ENCODE assay signal across 21 cellular contexts in the genomic region with DNA sequence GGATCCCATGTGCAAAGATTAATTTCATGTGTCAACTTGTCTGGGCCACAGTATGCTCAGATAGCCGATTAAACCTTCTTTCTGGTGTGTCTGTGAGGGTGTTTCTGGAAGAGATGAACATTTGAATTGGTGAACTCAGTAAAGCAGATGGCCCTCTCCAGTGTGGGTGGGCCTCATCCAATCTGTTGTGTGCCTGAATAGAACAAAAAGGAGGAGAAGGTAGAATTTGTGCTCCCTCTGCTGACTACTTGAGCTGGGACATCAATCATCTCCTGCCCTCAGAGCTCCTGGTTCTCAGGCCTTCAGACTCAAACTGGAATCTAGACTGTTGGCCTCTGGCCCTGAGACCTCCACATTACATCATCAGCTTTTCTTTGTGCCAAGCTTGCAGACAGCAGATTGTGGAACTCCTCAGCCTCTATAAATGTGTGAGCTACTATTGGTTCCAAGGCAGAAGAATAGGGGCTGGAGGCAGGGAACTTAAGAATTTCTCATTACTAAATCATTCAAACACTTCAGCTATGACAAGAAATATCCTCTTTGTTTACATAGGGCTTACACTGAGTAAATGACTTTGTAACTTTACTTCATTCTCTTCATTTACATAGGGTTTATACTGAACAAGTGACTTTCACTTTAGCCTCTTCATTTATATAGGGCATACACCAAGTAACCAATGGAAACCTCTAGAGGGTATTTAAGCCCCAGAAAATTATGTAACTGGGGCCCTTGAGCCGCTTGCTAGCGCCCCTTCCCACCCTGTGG.
A peak's percentile ranks its signal among the peaks of the same experiment; 100 is the strongest.
DNase-seq lines count a peak whose midpoint lies in the region; ATAC-seq and TF ChIP-seq lines count a peak whose summit lies in the region.
"Had no signal": no experiment of that assay in that cellular context is flagged by ENCODE, and none has a peak within 500 bp of the region (broad histone marks: within the 10 kb centered on the region; RNA-seq: fewer than 3 reads in every experiment).

No MANE protein-coding gene starts in this region.

- H3K4me1 ChIP-seq in GM23338 (ENCODE audit: insufficient read depth) (no peaks in the 10 kb centered on the region), OCI-LY3 (ENCODE audit: low read length) (peaks cover 6% of the 10 kb centered on the region; the same call in 1 of the 2 replicates)
- H3K4me1 ChIP-seq: adrenal gland, lower lobe of right lung, upper lobe of left lung had no signal

- no peak overlapping the region for H3K4me3 ChIP-seq in GM23338
- no peak overlapping the region for H3K4me3 ChIP-seq in OCI-LY3 (ENCODE audit: low read length)
- H3K4me3 ChIP-seq: adrenal gland, lower lobe of right lung, upper lobe of left lung had no signal

- H4K20me1 ChIP-seq in GM23338 (replicated peaks; ENCODE audit: insufficient read depth) (no peaks in the 10 kb centered on the region), OCI-LY3 (ENCODE audit: insufficient read depth, low read length) (no peaks in the 10 kb centered on the region)

- no peaks in the 10 kb centered on the region for H3K9me3 Mint-ChIP-seq in GM23338
- H3K9me3 Mint-ChIP-seq in glutamatergic neuron (ENCODE audit: unreplicated experiment) = no peaks in the 10 kb centered on the region
- H3K9me3 Mint-ChIP-seq: activated CD4-positive, alpha-beta T cell treated with anti-CD3 and anti-CD28 coated beads, Interleukin-2, amount 10 ng/mL, durations not matched to agents 7 days and 5 days had no signal

- peak in 1 of 2 experiments; percentile 44; a peak in 2 of 4 replicates for TF ChIP-seq CTCF in GM23338 (conservative IDR thresholded peaks at IDR 0.05; ENCODE audit: low read depth in 2 of 2)
- peak; percentile 61 for TF ChIP-seq CTCF in OCI-LY3 (IDR thresholded peaks at IDR 0.05; ENCODE audit: low read depth, low read length)
- no peak for TF ChIP-seq CTCF in glutamatergic neuron (IDR thresholded peaks at IDR 0.05; ENCODE audit: partially characterized antibody, unreplicated experiment)

- H3K27me3 Mint-ChIP-seq in GM23338 (ENCODE audit: insufficient read depth, low read depth, poor library complexity) (no peaks in the 10 kb centered on the region), glutamatergic neuron (ENCODE audit: unreplicated experiment) (no peaks in the 10 kb centered on the region)
- H3K27me3 Mint-ChIP-seq: activated CD4-positive, alpha-beta T cell treated with anti-CD3 and anti-CD28 coated beads, Interleukin-2, amount 10 ng/mL, durations not matched to agents 7 days and 5 days; stimulated activated naive CD8-positive, alpha-beta T cell treated with anti-CD3 and anti-CD28 coated beads, Interleukin-15, Interleukin-2, amounts not matched to agents 100 ng/mL and 50 ng/mL, for 24 hours had no signal

- H3K27ac Mint-ChIP-seq in GM23338 = no peak overlapping the region
- H3K27ac Mint-ChIP-seq in glutamatergic neuron (ENCODE audit: unreplicated experiment) = peak overlapping the region; percentile 3
- H3K27ac Mint-ChIP-seq: activated CD4-positive, alpha-beta T cell treated with anti-CD3 and anti-CD28 coated beads, Interleukin-2, amount 10 ng/mL, durations not matched to agents 7 days and 5 days; stimulated activated naive CD8-positive, alpha-beta T cell treated with anti-CD3 and anti-CD28 coated beads, Interleukin-15, Interleukin-2, amounts not matched to agents 100 ng/mL and 50 ng/mL, for 24 hours had no signal

- ATAC-seq in GM23338 = no peak
- ATAC-seq: lower lobe of right lung had no signal

- H3K36me3 ChIP-seq in GM23338 (ENCODE audit: insufficient read depth) (no peaks in the 10 kb centered on the region), OCI-LY3 (replicated peaks; ENCODE audit: low read depth, low read length) (no peaks in the 10 kb centered on the region)
- H3K36me3 ChIP-seq: adrenal gland, lower lobe of right lung, upper lobe of left lung had no signal

- H3K4me2 ChIP-seq in GM23338 (no peak overlapping the region), OCI-LY3 (ENCODE audit: low read length) (no peak overlapping the region)

- H3K36me3 Mint-ChIP-seq in GM23338 (ENCODE audit: low read depth) (no peaks in the 10 kb centered on the region), glutamatergic neuron (ENCODE audit: unreplicated experiment) (no peaks in the 10 kb centered on the region)

- H3K79me2 ChIP-seq in GM23338 (replicated peaks; ENCODE audit: insufficient read depth) = no peaks in the 10 kb centered on the region
- H3K79me2 ChIP-seq in OCI-LY3 (ENCODE audit: low read length) = no peaks in the 10 kb centered on the region

- H3K4me3 Mint-ChIP-seq in GM23338 = no peak overlapping the region
- no peak overlapping the region for H3K4me3 Mint-ChIP-seq in glutamatergic neuron (ENCODE audit: unreplicated experiment)
- H3K4me3 Mint-ChIP-seq: activated CD4-positive, alpha-beta T cell treated with anti-CD3 and anti-CD28 coated beads, Interleukin-2, amount 10 ng/mL, durations not matched to agents 7 days and 5 days; stimulated activated naive CD8-positive, alpha-beta T cell treated with anti-CD3 and anti-CD28 coated beads, Interleukin-15, Interleukin-2, amounts not matched to agents 100 ng/mL and 50 ng/mL, for 24 hours had no signal

- no peaks in the 10 kb centered on the region for H3K9me2 ChIP-seq in GM23338 (ENCODE audit: insufficient read depth)

- H3F3A ChIP-seq in GM23338 (replicated peaks; ENCODE audit: low read depth) = no peaks in the 10 kb centered on the region

- H3K27me3 ChIP-seq in GM23338 (ENCODE audit: insufficient read depth) (no peaks in the 10 kb centered on the region), OCI-LY3 (ENCODE audit: low read depth, low read length) (no peaks in the 10 kb centered on the region)
- H3K27me3 ChIP-seq: adrenal gland, upper lobe of left lung had no signal

- peak; percentile 69 for DNase-seq in Ammon's horn (ENCODE audit: low spot score)
- DNase-seq in GM23338 (ENCODE audit: low spot score) = peak; percentile 2
- no peak for DNase-seq in glutamatergic neuron
- DNase-seq in T-helper 1 cell = no peak
- no peak for DNase-seq in HuH-7 (ENCODE audit: low spot score)
- no peak for DNase-seq in NOMO-1 treated with DMSO at 0.1 percent for 48 hours (lab: John Stamatoyannopoulos, UW; ENCODE audit: unreplicated experiment)
- DNase-seq in GOT3 (lab: John Stamatoyannopoulos, UW) = no peak
- DNase-seq: activated CD4-positive, alpha-beta T cell treated with anti-CD3 and anti-CD28 coated beads, Interleukin-2, amount 10 ng/mL, durations not matched to agents 7 days and 5 days; activated CD8-positive, alpha-beta memory T cell treated with anti-CD3 and anti-CD28 coated beads, Interleukin-2, amount 50 U/mL, for 48 hours; activated effector memory CD4-positive, alpha-beta T cell treated with anti-CD3 and anti-CD28 coated beads, Interleukin-2, amount 50 U/mL, for 16 hours; adrenal gland; central memory CD4-positive, alpha-beta T cell; effector CD8-positive, alpha-beta T cell; head of caudate nucleus; lower lobe of right lung; NCI-H2107; stimulated activated CD4-positive, alpha-beta T cell treated with anti-CD3 and anti-CD28 coated beads, Interleukin-1b, Interleukin-23, amount 100 ng/mL, for 48 hours; SW 1271; upper lobe of left lung had no signal

- H3K9ac ChIP-seq in OCI-LY3 (ENCODE audit: low read length) = no peak overlapping the region

- H3K27ac ChIP-seq in GM23338 (ENCODE audit: low read depth) (no peak overlapping the region), OCI-LY3 (ENCODE audit: low read length) (no peak overlapping the region)
- H3K27ac ChIP-seq: adrenal gland, lower lobe of right lung, upper lobe of left lung had no signal

- H3K4me1 Mint-ChIP-seq in GM23338 = no peaks in the 10 kb centered on the region; the same call in 2 of the 3 replicates
- peaks cover 7% of the 10 kb centered on the region for H3K4me1 Mint-ChIP-seq in glutamatergic neuron (ENCODE audit: low read depth, unreplicated experiment)
- H3K4me1 Mint-ChIP-seq: activated CD4-positive, alpha-beta T cell treated with anti-CD3 and anti-CD28 coated beads, Interleukin-2, amount 10 ng/mL, durations not matched to agents 7 days and 5 days had no signal

- no peaks in the 10 kb centered on the region for H3K9me3 ChIP-seq in OCI-LY3 (ENCODE audit: insufficient read depth, low read length)
- H3K9me3 ChIP-seq: adrenal gland, lower lobe of right lung, upper lobe of left lung had no signal

- H2AFZ ChIP-seq in GM23338 = peak overlapping the region; percentile 85; the same call in 1 of the 2 replicates
- no peak overlapping the region for H2AFZ ChIP-seq in OCI-LY3 (ENCODE audit: low read depth, low read length)

TF ChIP-seq in GM23338, 12 proteins besides CTCF, POLR2A, EP300 and RAD21 (continues in another document):
- TF ChIP-seq POLR2AphosphoS5 (IDR thresholded peaks at IDR 0.05; ENCODE audit: low read depth) (no peak), ZNF114 (CRISPR knock-in tag; IDR thresholded peaks at IDR 0.05) (no peak), JUNB (IDR thresholded peaks at IDR 0.05; ENCODE audit: unreplicated experiment) (no peak), STAT1 (IDR thresholded peaks at IDR 0.05; ENCODE audit: unreplicated experiment) (no peak), ZNF331 (CRISPR knock-in tag; IDR thresholded peaks at IDR 0.05; ENCODE audit: low read depth) (no peak), NANOG (IDR thresholded peaks at IDR 0.05; ENCODE audit: borderline replicate concordance) (no peak), CREB1 (CRISPR knock-in tag; IDR thresholded peaks at IDR 0.05; ENCODE audit: low read depth) (no peak)
- TF ChIP-seq, protein P1, sequence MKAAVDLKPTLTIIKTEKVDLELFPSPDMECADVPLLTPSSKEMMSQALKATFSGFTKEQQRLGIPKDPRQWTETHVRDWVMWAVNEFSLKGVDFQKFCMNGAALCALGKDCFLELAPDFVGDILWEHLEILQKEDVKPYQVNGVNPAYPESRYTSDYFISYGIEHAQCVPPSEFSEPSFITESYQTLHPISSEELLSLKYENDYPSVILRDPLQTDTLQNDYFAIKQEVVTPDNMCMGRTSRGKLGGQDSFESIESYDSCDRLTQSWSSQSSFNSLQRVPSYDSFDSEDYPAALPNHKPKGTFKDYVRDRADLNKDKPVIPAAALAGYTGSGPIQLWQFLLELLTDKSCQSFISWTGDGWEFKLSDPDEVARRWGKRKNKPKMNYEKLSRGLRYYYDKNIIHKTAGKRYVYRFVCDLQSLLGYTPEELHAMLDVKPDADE (IDR thresholded peaks at IDR 0.05) = no peak

Comparison
In these comparisons a context has a peak if more than half of its experiments do, and no peak if none do; other contexts are left out.
1. DNase-seq: peak in Ammon's horn (single experiment) and GM23338 (single experiment); none in glutamatergic neuron (single experiment), T-helper 1 cell (0 of 5), HuH-7 (single experiment), NOMO-1 treated with DMSO at 0.1 percent for 48 hours (single experiment) and GOT3 (single experiment).